32 cellular contexts compared by ENCODE assay signal in the genomic region with DNA sequence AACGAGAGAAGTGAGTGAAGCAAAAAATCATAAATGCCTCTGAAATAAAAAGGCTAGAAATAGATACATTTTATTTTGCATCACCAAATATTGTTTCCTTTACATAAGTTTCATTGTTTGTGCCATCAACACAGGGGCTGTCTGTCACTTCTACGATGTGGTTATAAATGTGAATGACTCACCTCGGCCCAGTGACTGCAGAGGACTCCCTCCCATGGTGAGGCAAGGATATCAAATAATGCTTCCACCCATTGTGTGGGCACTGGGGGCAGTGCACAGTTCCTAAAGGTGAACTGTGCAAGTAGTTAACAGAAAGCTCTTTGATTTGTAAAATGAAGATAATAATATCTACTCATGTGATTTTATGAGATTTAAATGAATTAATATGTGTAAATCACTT.
DNase-seq lines count a peak whose midpoint lies in the region; ATAC-seq, FAIRE-seq and TF ChIP-seq lines count a peak whose summit lies in the region.
"Had no signal": no experiment of that assay in that cellular context is flagged by ENCODE, and none has a peak within 500 bp of the region (broad histone marks: within the 10 kb centered on the region; RNA-seq: fewer than 3 reads in every experiment).

No MANE protein-coding gene starts in this region.

- ATAC-seq in foreskin keratinocyte (peak; percentile 61), GM21526 (IDR thresholded peaks at IDR 0.05; ENCODE audit: low FRiP score, unreplicated experiment) (no peak), HG03108 (IDR thresholded peaks at IDR 0.05; ENCODE audit: unreplicated experiment) (no peak)
- ATAC-seq: activated naive CD4-positive, alpha-beta T cell treated with anti-CD3 and anti-CD28 coated beads, Interleukin-2, amount 50 U/mL, for 72 hours; effector memory CD8-positive, alpha-beta T cell; naive thymus-derived CD4-positive, alpha-beta T cell; Panc1 had no signal

- H3K27ac ChIP-seq in foreskin keratinocyte = no peak overlapping the region
- H3K27ac ChIP-seq: BLaER1 treated with 17β-estradiol and CSF1 and Interleukin-3, amounts not matched to agents 10 nM and 100 nM; cardiac muscle cell; colonic mucosa; esophagus squamous epithelium; left ventricle myocardium inferior; thoracic aorta; uterus had no signal

- peak; percentile 14 for TF ChIP-seq CTCF in foreskin keratinocyte (conservative IDR thresholded peaks at IDR 0.05)

- no peak for FAIRE-seq in HTR-8/SVneo (lab: Jason Lieb, UNC)
- FAIRE-seq: frontal cortex, islet of Langerhans had no signal

- peak; percentile 39 for DNase-seq in ELR (ENCODE audit: low read depth)
- DNase-seq in HTR-8/SVneo (ENCODE audit: insufficient read length, low spot score) = peak; percentile 21
- peak; percentile 54 for DNase-seq in RPMI7951 (ENCODE audit: low read depth)
- no peak for DNase-seq in foreskin keratinocyte
- DNase-seq in NCI-H2081 (lab: John Stamatoyannopoulos, UW) = no peak
- DNase-seq in NCI-H748 treated with DMSO at 0.1 percent for 48 hours (lab: John Stamatoyannopoulos, UW) = no peak
- DNase-seq: activated CD4-positive, alpha-beta memory T cell treated with anti-CD3 and anti-CD28 coated beads, Interleukin-2, amount 10 ng/mL, durations not matched to agents 7 days and 5 days; activated CD4-positive, alpha-beta T cell treated with anti-CD3 and anti-CD28 coated beads for 1 hour; activated CD8-positive, alpha-beta memory T cell treated with anti-CD3 and anti-CD28 coated beads, Interleukin-2, amount 50 U/mL, for 48 hours; colonic mucosa; COR-L47; DMS79; effector memory CD8-positive, alpha-beta T cell; esophagus squamous epithelium; GOT3; left ventricle myocardium inferior; naive thymus-derived CD4-positive, alpha-beta T cell; NCI-H146; NCI-H2171; NCI-H510A; NK-92 treated with Interleukin-12 subunit alpha and Interleukin-12 subunit beta, amount 100 ng/mL, for 24 hours; nucleus accumbens; uterus had no signal

- no peaks in the 10 kb centered on the region for H3K27me3 ChIP-seq in foreskin keratinocyte
- H3K27me3 ChIP-seq: BLaER1 treated with 17β-estradiol and CSF1 and Interleukin-3, amounts not matched to agents 10 nM and 100 nM; cardiac muscle cell; colonic mucosa; esophagus squamous epithelium; uterus had no signal

- no peaks in the 10 kb centered on the region for H3K4me1 ChIP-seq in foreskin keratinocyte
- H3K4me1 ChIP-seq: BLaER1 treated with 17β-estradiol and CSF1 and Interleukin-3, amounts not matched to agents 10 nM and 100 nM; colonic mucosa; esophagus squamous epithelium; left ventricle myocardium inferior; uterus had no signal

Comparison
In these comparisons a context has a peak if more than half of its experiments do, and no peak if none do; other contexts are left out.
1. DNase-seq: peak in ELR (single experiment), HTR-8/SVneo (single experiment) and RPMI7951 (single experiment); none in foreskin keratinocyte (0 of 2), NCI-H2081 (0 of 2) and NCI-H748 treated with DMSO at 0.1 percent for 48 hours (single experiment).